In genomic region chr6:167705211-167705750, GRCh38 we compare ENCODE assay signal across 24 cellular contexts.
"Had no signal": no experiment of that assay in that cellular context is flagged by ENCODE, and none has a peak within 500 bp of the region (broad histone marks: within the 10 kb centered on the region; RNA-seq: fewer than 3 reads in every experiment).

No MANE protein-coding gene starts in this region.

- FAIRE-seq: endometrium, islet of Langerhans had no signal

- H3K9me3 Mint-ChIP-seq: mesothelial cell of epicardium; nephron; stimulated activated naive CD8-positive, alpha-beta T cell treated with anti-CD3 and anti-CD28 coated beads, Interleukin-15, amount 100 ng/mL, for 72 hours; T-cell had no signal

- H3K36me3 Mint-ChIP-seq: brain, mesothelial cell of epicardium, T-cell had no signal

- H3K27ac ChIP-seq: prostate gland, right atrium auricular region, skin epidermis, suprapubic skin, transverse colon had no signal

- H3K4me3 ChIP-seq: lung, prostate gland, right atrium auricular region, skin epidermis, suprapubic skin, transverse colon had no signal

- H3K4me1 ChIP-seq: prostate gland, suprapubic skin, transverse colon had no signal

- H3K36me3 ChIP-seq: prostate gland, right atrium auricular region, suprapubic skin, transverse colon had no signal

- H3K27me3 ChIP-seq: right atrium auricular region, transverse colon had no signal

- H3K27ac Mint-ChIP-seq: mesothelial cell of epicardium; stimulated activated naive CD8-positive, alpha-beta T cell treated with anti-CD3 and anti-CD28 coated beads, Interleukin-15, amount 100 ng/mL, for 72 hours; T-cell had no signal

- DNase-seq: activated CD4-positive, alpha-beta T cell treated with anti-CD3 and anti-CD28 coated beads, Interleukin-2, amount 50 U/mL, for 48 hours; activated naive CD4-positive, alpha-beta T cell; caudate nucleus; erythroblast; foreskin melanocyte; glutamatergic neuron; hippocampal formation; left colon; nucleus accumbens; stimulated activated CD4-positive, alpha-beta T cell treated with anti-CD3 and anti-CD28 coated beads, Interleukin-15, amount 100 ng/mL, for 24 hours; stimulated activated CD4-positive, alpha-beta T cell treated with anti-CD3 and anti-CD28 coated beads, Interleukin-2, amount 100 ng/mL, for 48 hours; stimulated activated naive CD8-positive, alpha-beta T cell treated with anti-CD3 and anti-CD28 coated beads, Interleukin-15, amount 100 ng/mL, for 72 hours; T-cell; transverse colon had no signal

- H3K4me3 Mint-ChIP-seq: brain, mesothelial cell of epicardium, nephron had no signal

- H3K9me3 ChIP-seq: prostate gland, right atrium auricular region, suprapubic skin, transverse colon had no signal

- ATAC-seq: left colon had no signal
